1 cellular context compared by ENCODE assay signal in the genomic region with DNA sequence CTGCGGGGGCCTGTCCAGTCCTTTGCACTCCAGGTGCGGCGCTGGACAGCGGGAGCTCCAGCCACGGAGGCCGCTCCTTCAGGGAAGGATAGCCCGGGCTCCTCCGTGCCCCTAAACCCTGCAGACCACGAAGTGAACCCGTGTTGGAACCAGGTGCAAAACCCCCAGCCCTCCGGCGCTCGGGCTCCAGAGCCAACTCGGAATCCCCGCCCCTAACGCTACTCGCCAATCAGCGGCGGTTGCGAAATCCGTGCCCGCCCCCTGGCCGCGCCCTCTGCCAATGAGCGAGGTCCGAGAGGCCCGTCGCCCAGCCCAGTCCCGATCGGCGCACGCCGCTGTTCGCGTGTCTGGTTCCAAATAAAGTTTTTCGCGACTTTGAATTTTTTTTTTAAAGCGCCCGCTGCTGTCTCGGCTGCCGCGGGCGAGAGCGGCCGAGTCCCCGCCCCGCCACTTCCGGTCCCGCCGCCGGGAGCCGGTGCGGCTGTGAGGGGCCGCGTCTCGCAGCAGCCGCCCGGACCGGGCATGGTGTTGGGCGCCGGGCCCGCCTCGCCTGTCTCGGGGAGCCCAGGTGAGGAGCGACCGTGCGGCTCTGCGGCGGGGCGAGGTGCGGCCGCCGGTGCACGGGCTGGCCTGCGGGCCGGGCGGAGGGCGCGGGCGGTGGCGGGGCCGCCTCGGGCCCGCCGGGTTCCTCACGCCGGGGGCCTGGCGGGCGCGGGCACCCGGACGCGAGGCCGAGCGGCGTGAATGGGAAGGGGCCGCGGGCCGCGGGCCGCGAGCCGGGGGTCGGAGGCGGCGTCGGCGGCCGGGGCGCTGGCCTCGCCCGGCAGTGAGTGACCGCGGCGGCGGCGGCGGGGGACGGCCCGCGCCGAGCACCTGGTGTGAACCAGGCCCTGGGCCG.
A peak's percentile ranks its signal among the peaks of the same experiment; 100 is the strongest.
TF ChIP-seq lines count a peak whose summit lies in the region.

A gene with protein sequence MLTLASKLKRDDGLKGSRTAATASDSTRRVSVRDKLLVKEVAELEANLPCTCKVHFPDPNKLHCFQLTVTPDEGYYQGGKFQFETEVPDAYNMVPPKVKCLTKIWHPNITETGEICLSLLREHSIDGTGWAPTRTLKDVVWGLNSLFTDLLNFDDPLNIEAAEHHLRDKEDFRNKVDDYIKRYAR (plus strand): TSS at position 450 of the 898 bp plus-strand sequence. CDS start 6,094 bp downstream, outside the sequence.

TF ChIP-seq in K562, 482 proteins besides CTCF, POLR2A, EP300 and RAD21 (continued from another document and continues in another):
- TF ChIP-seq, protein P1, sequence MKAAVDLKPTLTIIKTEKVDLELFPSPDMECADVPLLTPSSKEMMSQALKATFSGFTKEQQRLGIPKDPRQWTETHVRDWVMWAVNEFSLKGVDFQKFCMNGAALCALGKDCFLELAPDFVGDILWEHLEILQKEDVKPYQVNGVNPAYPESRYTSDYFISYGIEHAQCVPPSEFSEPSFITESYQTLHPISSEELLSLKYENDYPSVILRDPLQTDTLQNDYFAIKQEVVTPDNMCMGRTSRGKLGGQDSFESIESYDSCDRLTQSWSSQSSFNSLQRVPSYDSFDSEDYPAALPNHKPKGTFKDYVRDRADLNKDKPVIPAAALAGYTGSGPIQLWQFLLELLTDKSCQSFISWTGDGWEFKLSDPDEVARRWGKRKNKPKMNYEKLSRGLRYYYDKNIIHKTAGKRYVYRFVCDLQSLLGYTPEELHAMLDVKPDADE (conservative IDR thresholded peaks at IDR 0.05; ENCODE audit: control insufficient read depth, low read depth, low read length), result peak; percentile 88
- TF ChIP-seq TEAD1 (CRISPR knock-in tag; IDR thresholded peaks at IDR 0.05) (0 out of 4 replicates have a peak, but pooled peaks of 1 of the 2 experiments have one; percentile 26), NFE2L1 (tag; IDR thresholded peaks at IDR 0.05; ENCODE audit: borderline replicate concordance, low read depth) (no peak), NFATC3 (IDR thresholded peaks at IDR 0.05) (no peak), MBD2 (IDR thresholded peaks at IDR 0.05; ENCODE audit: borderline replicate concordance, low read depth) (peak; percentile 43; the same call in 1 of the 2 replicates), SMAD4 (CRISPR knock-in tag; conservative IDR thresholded peaks at IDR 0.05) (peak; percentile 95), ZKSCAN1 (IDR thresholded peaks at IDR 0.05; ENCODE audit: low read depth, low read length) (peak; percentile 91), NRF1 (conservative IDR thresholded peaks at IDR 0.05 in 1 of 2, IDR thresholded peaks at IDR 0.05 in 1 of 2) (peak; percentile 72 to 78; a peak in 3 of 4 replicates), ILF3 (IDR thresholded peaks at IDR 0.05; ENCODE audit: borderline replicate concordance) (no peak), L3MBTL2 (IDR thresholded peaks at IDR 0.05) (peak; percentile 63; the same call in 1 of the 2 replicates), CREB1 (IDR thresholded peaks at IDR 0.05) (peak; percentile 71), CREB1 (CRISPR knock-in tag; IDR thresholded peaks at IDR 0.05) (peak; percentile 66; the same call in 1 of the 2 replicates), STAT5A (IDR thresholded peaks at IDR 0.05; ENCODE audit: borderline replicate concordance, low read length) (no peak), TBP (optimal IDR thresholded peaks at IDR 0.05; ENCODE audit: low read depth, low read length) (peak; percentile 38), DPF2 (IDR thresholded peaks at IDR 0.05) (no peak), HNRNPL (IDR thresholded peaks at IDR 0.05; ENCODE audit: low read depth, low read length) (no peak), SP2 (IDR thresholded peaks at IDR 0.05; ENCODE audit: extremely low read depth, low read depth, low read length, poor library complexity, severe bottlenecking) (peak; percentile 45), NCOR1 (IDR thresholded peaks at IDR 0.05) (peak; percentile 42; the same call in 1 of the 2 replicates), MAZ (CRISPR knock-in tag; conservative IDR thresholded peaks at IDR 0.05 in 1 of 2, IDR thresholded peaks at IDR 0.05 in 1 of 2) (peak in 1 of 2 experiments; percentile 57; a peak in 1 of 4 replicates), CCNT2 (IDR thresholded peaks at IDR 0.05; ENCODE audit: borderline replicate concordance, extremely low read depth, insufficient read length, low read depth, low read length) (peak; percentile 81), NR4A1 (CRISPR knock-in tag; IDR thresholded peaks at IDR 0.05) (peak; percentile 41; the same call in 1 of the 2 replicates), NR4A1 (tag; IDR thresholded peaks at IDR 0.05) (no peak)
- TF ChIP-seq, protein P2, sequence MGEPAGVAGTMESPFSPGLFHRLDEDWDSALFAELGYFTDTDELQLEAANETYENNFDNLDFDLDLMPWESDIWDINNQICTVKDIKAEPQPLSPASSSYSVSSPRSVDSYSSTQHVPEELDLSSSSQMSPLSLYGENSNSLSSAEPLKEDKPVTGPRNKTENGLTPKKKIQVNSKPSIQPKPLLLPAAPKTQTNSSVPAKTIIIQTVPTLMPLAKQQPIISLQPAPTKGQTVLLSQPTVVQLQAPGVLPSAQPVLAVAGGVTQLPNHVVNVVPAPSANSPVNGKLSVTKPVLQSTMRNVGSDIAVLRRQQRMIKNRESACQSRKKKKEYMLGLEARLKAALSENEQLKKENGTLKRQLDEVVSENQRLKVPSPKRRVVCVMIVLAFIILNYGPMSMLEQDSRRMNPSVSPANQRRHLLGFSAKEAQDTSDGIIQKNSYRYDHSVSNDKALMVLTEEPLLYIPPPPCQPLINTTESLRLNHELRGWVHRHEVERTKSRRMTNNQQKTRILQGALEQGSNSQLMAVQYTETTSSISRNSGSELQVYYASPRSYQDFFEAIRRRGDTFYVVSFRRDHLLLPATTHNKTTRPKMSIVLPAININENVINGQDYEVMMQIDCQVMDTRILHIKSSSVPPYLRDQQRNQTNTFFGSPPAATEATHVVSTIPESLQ (CRISPR knock-in tag; IDR thresholded peaks at IDR 0.05), result no peak
- TF ChIP-seq, protein P3, sequence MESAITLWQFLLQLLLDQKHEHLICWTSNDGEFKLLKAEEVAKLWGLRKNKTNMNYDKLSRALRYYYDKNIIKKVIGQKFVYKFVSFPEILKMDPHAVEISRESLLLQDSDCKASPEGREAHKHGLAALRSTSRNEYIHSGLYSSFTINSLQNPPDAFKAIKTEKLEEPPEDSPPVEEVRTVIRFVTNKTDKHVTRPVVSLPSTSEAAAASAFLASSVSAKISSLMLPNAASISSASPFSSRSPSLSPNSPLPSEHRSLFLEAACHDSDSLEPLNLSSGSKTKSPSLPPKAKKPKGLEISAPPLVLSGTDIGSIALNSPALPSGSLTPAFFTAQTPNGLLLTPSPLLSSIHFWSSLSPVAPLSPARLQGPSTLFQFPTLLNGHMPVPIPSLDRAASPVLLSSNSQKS (CRISPR knock-in tag; IDR thresholded peaks at IDR 0.05), result no peak
- TF ChIP-seq, protein P4, sequence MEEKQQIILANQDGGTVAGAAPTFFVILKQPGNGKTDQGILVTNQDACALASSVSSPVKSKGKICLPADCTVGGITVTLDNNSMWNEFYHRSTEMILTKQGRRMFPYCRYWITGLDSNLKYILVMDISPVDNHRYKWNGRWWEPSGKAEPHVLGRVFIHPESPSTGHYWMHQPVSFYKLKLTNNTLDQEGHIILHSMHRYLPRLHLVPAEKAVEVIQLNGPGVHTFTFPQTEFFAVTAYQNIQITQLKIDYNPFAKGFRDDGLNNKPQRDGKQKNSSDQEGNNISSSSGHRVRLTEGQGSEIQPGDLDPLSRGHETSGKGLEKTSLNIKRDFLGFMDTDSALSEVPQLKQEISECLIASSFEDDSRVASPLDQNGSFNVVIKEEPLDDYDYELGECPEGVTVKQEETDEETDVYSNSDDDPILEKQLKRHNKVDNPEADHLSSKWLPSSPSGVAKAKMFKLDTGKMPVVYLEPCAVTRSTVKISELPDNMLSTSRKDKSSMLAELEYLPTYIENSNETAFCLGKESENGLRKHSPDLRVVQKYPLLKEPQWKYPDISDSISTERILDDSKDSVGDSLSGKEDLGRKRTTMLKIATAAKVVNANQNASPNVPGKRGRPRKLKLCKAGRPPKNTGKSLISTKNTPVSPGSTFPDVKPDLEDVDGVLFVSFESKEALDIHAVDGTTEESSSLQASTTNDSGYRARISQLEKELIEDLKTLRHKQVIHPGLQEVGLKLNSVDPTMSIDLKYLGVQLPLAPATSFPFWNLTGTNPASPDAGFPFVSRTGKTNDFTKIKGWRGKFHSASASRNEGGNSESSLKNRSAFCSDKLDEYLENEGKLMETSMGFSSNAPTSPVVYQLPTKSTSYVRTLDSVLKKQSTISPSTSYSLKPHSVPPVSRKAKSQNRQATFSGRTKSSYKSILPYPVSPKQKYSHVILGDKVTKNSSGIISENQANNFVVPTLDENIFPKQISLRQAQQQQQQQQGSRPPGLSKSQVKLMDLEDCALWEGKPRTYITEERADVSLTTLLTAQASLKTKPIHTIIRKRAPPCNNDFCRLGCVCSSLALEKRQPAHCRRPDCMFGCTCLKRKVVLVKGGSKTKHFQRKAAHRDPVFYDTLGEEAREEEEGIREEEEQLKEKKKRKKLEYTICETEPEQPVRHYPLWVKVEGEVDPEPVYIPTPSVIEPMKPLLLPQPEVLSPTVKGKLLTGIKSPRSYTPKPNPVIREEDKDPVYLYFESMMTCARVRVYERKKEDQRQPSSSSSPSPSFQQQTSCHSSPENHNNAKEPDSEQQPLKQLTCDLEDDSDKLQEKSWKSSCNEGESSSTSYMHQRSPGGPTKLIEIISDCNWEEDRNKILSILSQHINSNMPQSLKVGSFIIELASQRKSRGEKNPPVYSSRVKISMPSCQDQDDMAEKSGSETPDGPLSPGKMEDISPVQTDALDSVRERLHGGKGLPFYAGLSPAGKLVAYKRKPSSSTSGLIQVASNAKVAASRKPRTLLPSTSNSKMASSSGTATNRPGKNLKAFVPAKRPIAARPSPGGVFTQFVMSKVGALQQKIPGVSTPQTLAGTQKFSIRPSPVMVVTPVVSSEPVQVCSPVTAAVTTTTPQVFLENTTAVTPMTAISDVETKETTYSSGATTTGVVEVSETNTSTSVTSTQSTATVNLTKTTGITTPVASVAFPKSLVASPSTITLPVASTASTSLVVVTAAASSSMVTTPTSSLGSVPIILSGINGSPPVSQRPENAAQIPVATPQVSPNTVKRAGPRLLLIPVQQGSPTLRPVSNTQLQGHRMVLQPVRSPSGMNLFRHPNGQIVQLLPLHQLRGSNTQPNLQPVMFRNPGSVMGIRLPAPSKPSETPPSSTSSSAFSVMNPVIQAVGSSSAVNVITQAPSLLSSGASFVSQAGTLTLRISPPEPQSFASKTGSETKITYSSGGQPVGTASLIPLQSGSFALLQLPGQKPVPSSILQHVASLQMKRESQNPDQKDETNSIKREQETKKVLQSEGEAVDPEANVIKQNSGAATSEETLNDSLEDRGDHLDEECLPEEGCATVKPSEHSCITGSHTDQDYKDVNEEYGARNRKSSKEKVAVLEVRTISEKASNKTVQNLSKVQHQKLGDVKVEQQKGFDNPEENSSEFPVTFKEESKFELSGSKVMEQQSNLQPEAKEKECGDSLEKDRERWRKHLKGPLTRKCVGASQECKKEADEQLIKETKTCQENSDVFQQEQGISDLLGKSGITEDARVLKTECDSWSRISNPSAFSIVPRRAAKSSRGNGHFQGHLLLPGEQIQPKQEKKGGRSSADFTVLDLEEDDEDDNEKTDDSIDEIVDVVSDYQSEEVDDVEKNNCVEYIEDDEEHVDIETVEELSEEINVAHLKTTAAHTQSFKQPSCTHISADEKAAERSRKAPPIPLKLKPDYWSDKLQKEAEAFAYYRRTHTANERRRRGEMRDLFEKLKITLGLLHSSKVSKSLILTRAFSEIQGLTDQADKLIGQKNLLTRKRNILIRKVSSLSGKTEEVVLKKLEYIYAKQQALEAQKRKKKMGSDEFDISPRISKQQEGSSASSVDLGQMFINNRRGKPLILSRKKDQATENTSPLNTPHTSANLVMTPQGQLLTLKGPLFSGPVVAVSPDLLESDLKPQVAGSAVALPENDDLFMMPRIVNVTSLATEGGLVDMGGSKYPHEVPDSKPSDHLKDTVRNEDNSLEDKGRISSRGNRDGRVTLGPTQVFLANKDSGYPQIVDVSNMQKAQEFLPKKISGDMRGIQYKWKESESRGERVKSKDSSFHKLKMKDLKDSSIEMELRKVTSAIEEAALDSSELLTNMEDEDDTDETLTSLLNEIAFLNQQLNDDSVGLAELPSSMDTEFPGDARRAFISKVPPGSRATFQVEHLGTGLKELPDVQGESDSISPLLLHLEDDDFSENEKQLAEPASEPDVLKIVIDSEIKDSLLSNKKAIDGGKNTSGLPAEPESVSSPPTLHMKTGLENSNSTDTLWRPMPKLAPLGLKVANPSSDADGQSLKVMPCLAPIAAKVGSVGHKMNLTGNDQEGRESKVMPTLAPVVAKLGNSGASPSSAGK (IDR thresholded peaks at IDR 0.05), result peak; percentile 4; the same call in 1 of the 2 replicates
- TF ChIP-seq, protein P5, sequence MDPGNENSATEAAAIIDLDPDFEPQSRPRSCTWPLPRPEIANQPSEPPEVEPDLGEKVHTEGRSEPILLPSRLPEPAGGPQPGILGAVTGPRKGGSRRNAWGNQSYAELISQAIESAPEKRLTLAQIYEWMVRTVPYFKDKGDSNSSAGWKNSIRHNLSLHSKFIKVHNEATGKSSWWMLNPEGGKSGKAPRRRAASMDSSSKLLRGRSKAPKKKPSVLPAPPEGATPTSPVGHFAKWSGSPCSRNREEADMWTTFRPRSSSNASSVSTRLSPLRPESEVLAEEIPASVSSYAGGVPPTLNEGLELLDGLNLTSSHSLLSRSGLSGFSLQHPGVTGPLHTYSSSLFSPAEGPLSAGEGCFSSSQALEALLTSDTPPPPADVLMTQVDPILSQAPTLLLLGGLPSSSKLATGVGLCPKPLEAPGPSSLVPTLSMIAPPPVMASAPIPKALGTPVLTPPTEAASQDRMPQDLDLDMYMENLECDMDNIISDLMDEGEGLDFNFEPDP (CRISPR knock-in tag; IDR thresholded peaks at IDR 0.05), result no peak
- TF ChIP-seq, protein P6, sequence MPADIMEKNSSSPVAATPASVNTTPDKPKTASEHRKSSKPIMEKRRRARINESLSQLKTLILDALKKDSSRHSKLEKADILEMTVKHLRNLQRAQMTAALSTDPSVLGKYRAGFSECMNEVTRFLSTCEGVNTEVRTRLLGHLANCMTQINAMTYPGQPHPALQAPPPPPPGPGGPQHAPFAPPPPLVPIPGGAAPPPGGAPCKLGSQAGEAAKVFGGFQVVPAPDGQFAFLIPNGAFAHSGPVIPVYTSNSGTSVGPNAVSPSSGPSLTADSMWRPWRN (IDR thresholded peaks at IDR 0.05; ENCODE audit: low read depth), result peak; percentile 90
- TF ChIP-seq, protein P7, sequence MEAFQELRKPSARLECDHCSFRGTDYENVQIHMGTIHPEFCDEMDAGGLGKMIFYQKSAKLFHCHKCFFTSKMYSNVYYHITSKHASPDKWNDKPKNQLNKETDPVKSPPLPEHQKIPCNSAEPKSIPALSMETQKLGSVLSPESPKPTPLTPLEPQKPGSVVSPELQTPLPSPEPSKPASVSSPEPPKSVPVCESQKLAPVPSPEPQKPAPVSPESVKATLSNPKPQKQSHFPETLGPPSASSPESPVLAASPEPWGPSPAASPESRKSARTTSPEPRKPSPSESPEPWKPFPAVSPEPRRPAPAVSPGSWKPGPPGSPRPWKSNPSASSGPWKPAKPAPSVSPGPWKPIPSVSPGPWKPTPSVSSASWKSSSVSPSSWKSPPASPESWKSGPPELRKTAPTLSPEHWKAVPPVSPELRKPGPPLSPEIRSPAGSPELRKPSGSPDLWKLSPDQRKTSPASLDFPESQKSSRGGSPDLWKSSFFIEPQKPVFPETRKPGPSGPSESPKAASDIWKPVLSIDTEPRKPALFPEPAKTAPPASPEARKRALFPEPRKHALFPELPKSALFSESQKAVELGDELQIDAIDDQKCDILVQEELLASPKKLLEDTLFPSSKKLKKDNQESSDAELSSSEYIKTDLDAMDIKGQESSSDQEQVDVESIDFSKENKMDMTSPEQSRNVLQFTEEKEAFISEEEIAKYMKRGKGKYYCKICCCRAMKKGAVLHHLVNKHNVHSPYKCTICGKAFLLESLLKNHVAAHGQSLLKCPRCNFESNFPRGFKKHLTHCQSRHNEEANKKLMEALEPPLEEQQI (IDR thresholded peaks at IDR 0.05), result no peak
